9 cellular contexts compared by ENCODE assay signal in the genomic region with DNA sequence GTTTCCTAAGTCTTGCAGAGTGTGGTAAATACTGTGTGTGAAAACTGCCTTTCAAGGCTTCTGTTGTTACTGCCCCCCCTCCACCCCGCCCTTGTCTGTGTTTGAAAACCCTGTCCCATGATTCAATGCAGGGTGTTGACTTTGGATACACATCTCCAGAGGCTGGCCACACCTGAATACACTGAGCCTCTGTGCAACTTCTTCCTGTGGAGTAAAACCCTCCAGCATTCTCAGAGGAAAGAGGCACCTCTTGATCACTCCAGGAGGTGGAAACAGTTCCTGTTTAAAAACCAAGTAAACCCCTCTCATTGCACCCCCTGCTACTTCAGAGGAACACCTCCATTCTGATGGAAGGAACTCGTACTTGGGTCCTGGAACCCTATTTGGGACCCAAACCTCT.
DNase-seq lines count a peak whose midpoint lies in the region; ATAC-seq and TF ChIP-seq lines count a peak whose summit lies in the region.
"Had no signal": no experiment of that assay in that cellular context is flagged by ENCODE, and none has a peak within 500 bp of the region (broad histone marks: within the 10 kb centered on the region; RNA-seq: fewer than 3 reads in every experiment).

No MANE protein-coding gene starts in this region.

- in situ Hi-C loops in transverse colon (cut with MboI; ENCODE audit: low pct_ligation_motif_present in 1 of 4, low pct_unique_long_range_greater_than_20kb in 1 of 4, low sequenced_read_pairs in 3 of 4) = loop anchor here in 2 of 4 donors (5.0 to 10.0 kb wide), 2 partner anchors 195 to 203 kb away; no protein-coding TSS in a partner anchor

- peaks cover 9 to 50% (median 28%) of the 10 kb centered on the region in 4 donors for H3K4me1 ChIP-seq in transverse colon

- H3K4me1 Mint-ChIP-seq in activated naive CD4-positive, alpha-beta T cell treated with anti-CD3 and anti-CD28 coated beads for 36 hours (ENCODE audit: low read depth) = peaks cover 23% of the 10 kb centered on the region

- H3K36me3 ChIP-seq in transverse colon = no peaks in the 10 kb centered on the region
- 0 out of 2 replicates have a peak, but pooled peaks cover 3% of the 10 kb centered on the region for H3K36me3 ChIP-seq in MG63
- H3K36me3 ChIP-seq: brain microvascular endothelial cell had no signal

- CTCF ChIA-PET in activated naive CD4-positive, alpha-beta T cell treated with anti-CD3 and anti-CD28 coated beads for 36 hours (lab: Charles Lee) = no interaction called here

- TF ChIP-seq CTCF in transverse colon (IDR thresholded peaks at IDR 0.05) = no peak

- H3K27ac ChIP-seq in transverse colon = peak overlapping the region; percentile 80 to 88 (median 84)
- H3K27ac ChIP-seq: brain microvascular endothelial cell had no signal

- H3K4me3 ChIP-seq in transverse colon (no peak overlapping the region), MG63 (no peak overlapping the region)

- intact Hi-C loops in activated naive CD4-positive, alpha-beta T cell treated with anti-CD3 and anti-CD28 coated beads for 36 hours (cut with micrococcal nuclease) = no loop called here
- intact Hi-C loops in transverse colon (cut with DNase I; ENCODE audit: low total_unique reads) = no loop called here

- H3K27me3 Mint-ChIP-seq in activated naive CD4-positive, alpha-beta T cell treated with anti-CD3 and anti-CD28 coated beads for 36 hours (ENCODE audit: low read depth) = no peaks in the 10 kb centered on the region

- H3K36me3 Mint-ChIP-seq in activated naive CD4-positive, alpha-beta T cell treated with anti-CD3 and anti-CD28 coated beads for 36 hours (ENCODE audit: low read depth) = peaks cover 11% of the 10 kb centered on the region

- no peak overlapping the region for H3K4me3 Mint-ChIP-seq in activated naive CD4-positive, alpha-beta T cell treated with anti-CD3 and anti-CD28 coated beads for 36 hours

- peak; percentile 55 for TF ChIP-seq POLR2A in transverse colon (IDR thresholded peaks at IDR 0.05)

- no peak for DNase-seq in activated naive CD4-positive, alpha-beta T cell treated with anti-CD3 and anti-CD28 coated beads for 36 hours
- DNase-seq in activated naive CD4-positive, alpha-beta T cell treated with Interleukin-2 at 50 U/mL for 16 hours = no peak
- DNase-seq in SW480 (ENCODE audit: low spot score) (peak; percentile 21), iPS DF 4.7 (ENCODE audit: extremely low read depth, low spot score) (peak; percentile 58), transverse colon (peak; percentile 84), MG63 (no peak), hepatic stellate cell (ENCODE audit: low spot score) (no peak)
- DNase-seq: brain microvascular endothelial cell had no signal

- H3K9me3 ChIP-seq in transverse colon = no peaks in the 10 kb centered on the region
- no peaks in the 10 kb centered on the region for H3K9me3 ChIP-seq in MG63

- ATAC-seq in GM21423 (IDR thresholded peaks at IDR 0.05; ENCODE audit: unreplicated experiment) = no peak

- no peaks in the 10 kb centered on the region for H3K27me3 ChIP-seq in transverse colon
- no peaks in the 10 kb centered on the region for H3K27me3 ChIP-seq in MG63
- H3K27me3 ChIP-seq: brain microvascular endothelial cell had no signal

- 20 to 27% methylated on average over 1 to 2 of the region's 2 CpGs for WGBS in transverse colon (ENCODE audit: low coverage in 1 of 2), 2 donors

- H3K9me3 Mint-ChIP-seq in activated naive CD4-positive, alpha-beta T cell treated with anti-CD3 and anti-CD28 coated beads for 36 hours = no peaks in the 10 kb centered on the region

- H3K27ac Mint-ChIP-seq in activated naive CD4-positive, alpha-beta T cell treated with anti-CD3 and anti-CD28 coated beads for 36 hours = peak overlapping the region; percentile 12

- no peak for TF ChIP-seq EP300 in transverse colon (IDR thresholded peaks at IDR 0.05; ENCODE audit: low read depth)

Comparison
In these comparisons a context has a peak if more than half of its experiments do, and no peak if none do; other contexts are left out.
1. DNase-seq: peak in SW480 (single experiment), iPS DF 4.7 (single experiment) and transverse colon (single experiment); none in activated naive CD4-positive, alpha-beta T cell treated with anti-CD3 and anti-CD28 coated beads for 36 hours (single experiment), activated naive CD4-positive, alpha-beta T cell treated with Interleukin-2 at 50 U/mL for 16 hours (single experiment), MG63 (single experiment) and hepatic stellate cell (single experiment).